ENCODE assay signal across 18 cellular contexts in genomic region chr7:155685791-155686160, GRCh38. TPM values are rescaled to one million over a fixed set of nuclear protein-coding genes. Genes with fewer than 3 reads are reported as not detected.
DNase-seq lines count a peak whose midpoint lies in the region; ATAC-seq and TF ChIP-seq lines count a peak whose summit lies in the region.
"Had no signal": no experiment of that assay in that cellular context is flagged by ENCODE, and none has a peak within 500 bp of the region (broad histone marks: within the 10 kb centered on the region; RNA-seq: fewer than 3 reads in every experiment).

No MANE protein-coding gene starts in this region.

- no peaks in the 10 kb centered on the region for H3K27me3 Mint-ChIP-seq in activated CD8-positive, alpha-beta memory T cell treated with anti-CD3 and anti-CD28 coated beads, Interleukin-2, amount 10 ng/mL, durations not matched to agents 7 days and 5 days
- H3K27me3 Mint-ChIP-seq in mesothelial cell of epicardium (ENCODE audit: low read depth) = no peaks in the 10 kb centered on the region
- H3K27me3 Mint-ChIP-seq in osteocyte (ENCODE audit: unreplicated experiment) = no peaks in the 10 kb centered on the region
- H3K27me3 Mint-ChIP-seq in type B pancreatic cell = no peaks in the 10 kb centered on the region
- H3K27me3 Mint-ChIP-seq: stimulated activated naive B cell treated with anti-CD40 and anti-IgM and Interleukin-4, amounts not matched to agents 10 μg/mL and 1 μg/mL and 100 μg/mL, for 72 hours had no signal

- CTCF ChIA-PET in activated CD8-positive, alpha-beta memory T cell treated with anti-CD3 and anti-CD28 coated beads, Interleukin-2, amount 10 ng/mL, durations not matched to agents 7 days and 5 days (lab: Charles Lee) = interaction anchor here (1.2 to 1.6 kb wide), 2 partner anchors 16 to 21 kb away, joined by 3 read pairs; no protein-coding TSS in a partner anchor

- peaks cover 40% of the 10 kb centered on the region for H3K4me1 Mint-ChIP-seq in activated CD8-positive, alpha-beta memory T cell treated with anti-CD3 and anti-CD28 coated beads, Interleukin-2, amount 10 ng/mL, durations not matched to agents 7 days and 5 days
- H3K4me1 Mint-ChIP-seq in mesothelial cell of epicardium (no peaks in the 10 kb centered on the region), osteocyte (ENCODE audit: unreplicated experiment) (peaks cover 11% of the 10 kb centered on the region), type B pancreatic cell (ENCODE audit: unreplicated experiment) (peaks cover 33% of the 10 kb centered on the region)

- DNase-seq in activated CD8-positive, alpha-beta memory T cell treated with anti-CD3 and anti-CD28 coated beads, Interleukin-2, amount 10 ng/mL, durations not matched to agents 7 days and 5 days = no peak
- no peak for DNase-seq in activated CD8-positive, alpha-beta memory T cell treated with anti-CD3 and anti-CD28 coated beads, Interleukin-2, amount 50 U/mL, for 48 hours
- DNase-seq in mesothelial cell of epicardium (ENCODE audit: low spot score in 2 of 2, unreplicated experiment in 2 of 2) (no peak), SW 1271 (lab: John Stamatoyannopoulos, UW) (no peak), osteocyte (ENCODE audit: extremely low spot score, unreplicated experiment) (no peak), type B pancreatic cell (ENCODE audit: extremely low spot score, unreplicated experiment) (no peak)
- DNase-seq: DMS53; hypothalamus; NCI-H1105; NCI-H2107; NCI-H526; retina; stimulated activated naive B cell treated with anti-CD40 and anti-IgM and Interleukin-4, amounts not matched to agents 10 μg/mL and 1 μg/mL and 100 μg/mL, for 72 hours; trophoblast cell; WERI-Rb-1 had no signal

- no peak for TF ChIP-seq CTCF in mesothelial cell of epicardium (IDR thresholded peaks at IDR 0.05; ENCODE audit: unreplicated experiment)
- no peak for TF ChIP-seq CTCF in osteocyte (IDR thresholded peaks at IDR 0.05)
- TF ChIP-seq CTCF in type B pancreatic cell (conservative IDR thresholded peaks at IDR 0.05) = no peak

- ATAC-seq in activated CD8-positive, alpha-beta memory T cell treated with anti-CD3 and anti-CD28 coated beads, Interleukin-2, amount 10 ng/mL, durations not matched to agents 7 days and 5 days = peak; percentile 27
- ATAC-seq in GM19372 (IDR thresholded peaks at IDR 0.05; ENCODE audit: low read depth, unreplicated experiment) = peak; percentile 17
- ATAC-seq in HG03432 (IDR thresholded peaks at IDR 0.05; ENCODE audit: unreplicated experiment) = peak; percentile 9
- ATAC-seq: HCT116; stimulated activated naive B cell treated with anti-CD40 and anti-IgM and Interleukin-4, amounts not matched to agents 10 μg/mL and 1 μg/mL and 100 μg/mL, for 72 hours had no signal

- H3K36me3 Mint-ChIP-seq in activated CD8-positive, alpha-beta memory T cell treated with anti-CD3 and anti-CD28 coated beads, Interleukin-2, amount 10 ng/mL, durations not matched to agents 7 days and 5 days = peaks cover 70% of the 10 kb centered on the region
- H3K36me3 Mint-ChIP-seq in mesothelial cell of epicardium = peaks cover 66% of the 10 kb centered on the region
- H3K36me3 Mint-ChIP-seq in osteocyte (ENCODE audit: unreplicated experiment) = peaks cover 37% of the 10 kb centered on the region
- peaks cover 44% of the 10 kb centered on the region for H3K36me3 Mint-ChIP-seq in type B pancreatic cell

- peak overlapping the region; percentile 52 for H3K4me3 Mint-ChIP-seq in activated CD8-positive, alpha-beta memory T cell treated with anti-CD3 and anti-CD28 coated beads, Interleukin-2, amount 10 ng/mL, durations not matched to agents 7 days and 5 days
- H3K4me3 Mint-ChIP-seq in mesothelial cell of epicardium = no peak overlapping the region
- H3K4me3 Mint-ChIP-seq in osteocyte (ENCODE audit: unreplicated experiment) = no peak overlapping the region
- H3K4me3 Mint-ChIP-seq in type B pancreatic cell = no peak overlapping the region
- H3K4me3 Mint-ChIP-seq: stimulated activated naive B cell treated with anti-CD40 and anti-IgM and Interleukin-4, amounts not matched to agents 10 μg/mL and 1 μg/mL and 100 μg/mL, for 72 hours had no signal

- peaks cover 4% of the 10 kb centered on the region for H3K9me3 Mint-ChIP-seq in activated CD8-positive, alpha-beta memory T cell treated with anti-CD3 and anti-CD28 coated beads, Interleukin-2, amount 10 ng/mL, durations not matched to agents 7 days and 5 days (ENCODE audit: low read depth)
- H3K9me3 Mint-ChIP-seq in mesothelial cell of epicardium (peaks cover 27% of the 10 kb centered on the region), osteocyte (ENCODE audit: unreplicated experiment) (peaks cover under 1% of the 10 kb centered on the region), type B pancreatic cell (no peaks in the 10 kb centered on the region)

- peak overlapping the region; percentile 75 for H3K27ac Mint-ChIP-seq in activated CD8-positive, alpha-beta memory T cell treated with anti-CD3 and anti-CD28 coated beads, Interleukin-2, amount 10 ng/mL, durations not matched to agents 7 days and 5 days
- peak overlapping the region; percentile 10 for H3K27ac Mint-ChIP-seq in mesothelial cell of epicardium
- no peak overlapping the region for H3K27ac Mint-ChIP-seq in osteocyte (ENCODE audit: unreplicated experiment)
- H3K27ac Mint-ChIP-seq in type B pancreatic cell = no peak overlapping the region

RNA-seq across cellular contexts. Expression of gene RBM33, which starts 41.3 kb away (rescaled TPM):
- 100 to 1,000 TPM in 1 of 2 experiments, 10 to 100 TPM in 1; 75.6 to 102 TPM for total RNA-seq in activated CD8-positive, alpha-beta memory T cell treated with anti-CD3 and anti-CD28 coated beads, Interleukin-2, amount 10 ng/mL, durations not matched to agents 7 days and 5 days
- total RNA-seq in mesothelial cell of epicardium (83.4 to 91.9 TPM (median 91.5 TPM) in 3 replicates), osteocyte (52.4 and 57.3 TPM in 2 replicates), type B pancreatic cell (ENCODE audit: low replicate concordance) (60.2 and 67.2 TPM in 2 replicates)

Comparison
In these comparisons a context has a peak if more than half of its experiments do, and no peak if none do; other contexts are left out.
1. H3K27ac Mint-ChIP-seq: peak in activated CD8-positive, alpha-beta memory T cell treated with anti-CD3 and anti-CD28 coated beads, Interleukin-2, amount 10 ng/mL, durations not matched to agents 7 days and 5 days (single experiment) and mesothelial cell of epicardium (single experiment); none in osteocyte (single experiment) and type B pancreatic cell (single experiment).
2. Peak in every context shown above with its lines, with median percentiles within 50 percentile points of each other: ATAC-seq.